11 cellular contexts compared by ENCODE assay signal in the genomic region with DNA sequence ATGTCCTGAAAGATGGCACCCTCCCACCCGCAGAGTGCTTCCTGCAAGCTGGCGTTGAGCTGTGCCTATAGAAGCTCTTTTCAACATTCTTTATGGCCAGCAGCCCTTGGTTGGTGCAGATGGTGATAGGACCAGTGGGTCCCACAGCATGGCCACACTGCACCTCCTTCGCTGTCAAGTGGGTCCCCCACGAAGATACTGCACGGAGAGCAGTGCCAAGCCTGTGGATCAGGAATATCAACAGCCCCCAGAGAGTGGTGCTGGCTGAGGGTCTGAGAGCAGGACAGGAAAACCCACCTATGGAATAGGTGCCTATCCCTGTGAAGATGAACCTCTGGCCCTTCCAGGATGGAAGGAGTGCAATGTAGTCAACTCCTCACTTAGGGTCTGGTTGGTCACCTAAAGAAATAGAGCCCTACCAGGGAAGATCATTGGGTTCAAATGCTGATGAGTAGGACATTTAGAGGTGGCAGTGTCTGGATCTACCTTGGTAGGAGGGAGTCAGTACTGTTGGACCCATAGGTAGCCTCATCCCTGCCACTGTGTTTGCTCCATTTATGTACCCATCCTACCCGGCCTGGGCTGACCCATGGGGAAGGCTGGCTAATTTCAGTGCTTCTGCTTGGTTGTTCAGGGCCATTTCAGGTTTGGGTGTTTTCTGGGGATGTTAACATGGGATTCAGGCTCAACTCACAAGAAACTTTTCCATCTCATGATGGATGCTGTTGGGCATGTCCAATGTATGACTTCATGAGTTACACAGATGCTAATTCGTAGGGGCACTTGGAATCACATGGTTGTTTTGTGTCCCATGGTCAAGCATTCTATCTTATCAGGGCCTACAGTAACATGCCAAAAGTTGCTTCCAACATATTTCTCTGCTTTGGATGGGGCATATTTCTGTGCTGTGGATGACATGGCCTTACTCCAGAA. TPM values are rescaled to one million over a fixed set of nuclear protein-coding genes. Genes with fewer than 3 reads are reported as not detected.
DNase-seq lines count a peak whose midpoint lies in the region; ATAC-seq and TF ChIP-seq lines count a peak whose summit lies in the region.
"Had no signal": no experiment of that assay in that cellular context is flagged by ENCODE, and none has a peak within 500 bp of the region (broad histone marks: within the 10 kb centered on the region; RNA-seq: fewer than 3 reads in every experiment).

No MANE protein-coding gene starts in this region.

- intact Hi-C loops in breast epithelium (cut with DNase I; ENCODE audit: low total_unique reads) (no loop called here), MCF 10A (cut with micrococcal nuclease) (no loop called here)

- 69 to 89% methylated on average over 6 to 7 of the region's 7 CpGs for WGBS in upper lobe of left lung, 2 donors

- H3K9me3 ChIP-seq in breast epithelium, result no peaks in the 10 kb centered on the region
- no peaks in the 10 kb centered on the region for H3K9me3 ChIP-seq in mononuclear cell (ENCODE audit: low read depth, low read length)
- H3K9me3 ChIP-seq in upper lobe of left lung, result no peaks in the 10 kb centered on the region
- H3K9me3 ChIP-seq: SK-N-SH, thyroid gland had no signal

- TF ChIP-seq CTCF in breast epithelium (IDR thresholded peaks at IDR 0.05) (no peak), MCF 10A (IDR thresholded peaks at IDR 0.05; ENCODE audit: unreplicated experiment) (no peak), upper lobe of left lung (IDR thresholded peaks at IDR 0.05) (no peak)

- H3K27ac ChIP-seq in breast epithelium, result no peak overlapping the region
- H3K27ac ChIP-seq in upper lobe of left lung, result peak overlapping the region in 1 of 4 donors; percentile 0
- H3K27ac ChIP-seq: thyroid gland had no signal

- H3K4me3 ChIP-seq in breast epithelium (peak overlapping the region; percentile 48 to 69 (median 56)), mononuclear cell (ENCODE audit: low read length) (peak overlapping the region; percentile 82), upper lobe of left lung (peak overlapping the region; percentile 8 to 83 (median 57))

- BruUV-seq in MCF 10A (replicated peaks; lab: Mats Ljungman, UMichigan), result no TSS peak

- POLR2A ChIA-PET in MCF 10A (lab: Yijun Ruan, JAX), result no interaction called here

- TF ChIP-seq EP300 in upper lobe of left lung (IDR thresholded peaks at IDR 0.05), result no peak

- no peaks in the 10 kb centered on the region for H3K36me3 ChIP-seq in breast epithelium
- no peaks in the 10 kb centered on the region for H3K36me3 ChIP-seq in upper lobe of left lung
- H3K36me3 ChIP-seq: thyroid gland had no signal

- H3K27ac Mint-ChIP-seq in MCF 10A (ENCODE audit: low read depth, unreplicated experiment), result no peak overlapping the region
- peak overlapping the region; percentile 100 for H3K27ac Mint-ChIP-seq in activated T-helper 17 cell treated with anti-CD3 and anti-CD28 coated beads, Interleukin-2, amount 50 U/mL, for 72 hours

- H3K4me3 Mint-ChIP-seq in MCF 10A (ENCODE audit: unreplicated experiment), result no peak overlapping the region
- peak overlapping the region; percentile 100 for H3K4me3 Mint-ChIP-seq in activated T-helper 17 cell treated with anti-CD3 and anti-CD28 coated beads, Interleukin-2, amount 50 U/mL, for 72 hours

- peaks cover 13% of the 10 kb centered on the region for H3K4me1 Mint-ChIP-seq in MCF 10A (ENCODE audit: insufficient read depth, unreplicated experiment)
- H3K4me1 Mint-ChIP-seq in activated T-helper 17 cell treated with anti-CD3 and anti-CD28 coated beads, Interleukin-2, amount 50 U/mL, for 72 hours, result peaks cover 46% of the 10 kb centered on the region

- H3K27me3 Mint-ChIP-seq in MCF 10A (ENCODE audit: insufficient read depth, unreplicated experiment), result no peaks in the 10 kb centered on the region
- no peaks in the 10 kb centered on the region for H3K27me3 Mint-ChIP-seq in activated T-helper 17 cell treated with anti-CD3 and anti-CD28 coated beads, Interleukin-2, amount 50 U/mL, for 72 hours

- ATAC-seq in activated T-helper 17 cell treated with anti-CD3 and anti-CD28 coated beads, Interleukin-2, amount 50 U/mL, for 72 hours (replicated peaks), result no peak
- ATAC-seq in upper lobe of left lung (ENCODE audit: low FRiP score in 2 of 2), result no peak
- ATAC-seq in GM19023 (IDR thresholded peaks at IDR 0.05; ENCODE audit: unreplicated experiment), result no peak
- no peak for ATAC-seq in HG03159 (IDR thresholded peaks at IDR 0.05; ENCODE audit: unreplicated experiment)

- no peaks in the 10 kb centered on the region for H3K4me1 ChIP-seq in breast epithelium
- H3K4me1 ChIP-seq in mononuclear cell (ENCODE audit: insufficient read depth, low read length), result peaks cover 64% of the 10 kb centered on the region
- H3K4me1 ChIP-seq in upper lobe of left lung, result peaks cover 12 to 55% (median 34%) of the 10 kb centered on the region in 4 donors
- H3K4me1 ChIP-seq: thyroid gland had no signal

- H3K27me3 ChIP-seq in breast epithelium (no peaks in the 10 kb centered on the region), mononuclear cell (ENCODE audit: insufficient read depth, low read length) (no peaks in the 10 kb centered on the region), upper lobe of left lung (no peaks in the 10 kb centered on the region)
- H3K27me3 ChIP-seq: thyroid gland had no signal

- CTCF ChIA-PET in MCF 10A (lab: Yijun Ruan, JAX), result no interaction called here

- no peaks in the 10 kb centered on the region for H3K9me3 Mint-ChIP-seq in MCF 10A (ENCODE audit: unreplicated experiment)
- H3K9me3 Mint-ChIP-seq in activated T-helper 17 cell treated with anti-CD3 and anti-CD28 coated beads, Interleukin-2, amount 50 U/mL, for 72 hours, result no peaks in the 10 kb centered on the region

- DNase-seq in breast epithelium (ENCODE audit: low spot score in 2 of 2), result no peak
- no peak for DNase-seq in MCF 10A (ENCODE audit: unreplicated experiment)
- DNase-seq in upper lobe of left lung, result no peak
- DNase-seq in NCI-H1092 (lab: John Stamatoyannopoulos, UW), result no peak
- DNase-seq: NCI-H510A, SK-N-SH, thyroid gland had no signal

- TF ChIP-seq POLR2A in breast epithelium (IDR thresholded peaks at IDR 0.05) (no peak), upper lobe of left lung (IDR thresholded peaks at IDR 0.05) (no peak)

- no peaks in the 10 kb centered on the region for H3K36me3 Mint-ChIP-seq in MCF 10A (ENCODE audit: insufficient read depth, unreplicated experiment)
- H3K36me3 Mint-ChIP-seq in activated T-helper 17 cell treated with anti-CD3 and anti-CD28 coated beads, Interleukin-2, amount 50 U/mL, for 72 hours (ENCODE audit: low read depth), result peaks cover 65% of the 10 kb centered on the region

RNA-seq across cellular contexts. Expression of a gene that starts 33.4 kb away (rescaled TPM):
- total RNA-seq in breast epithelium (1 to 10 TPM; 2.9 to 4.6 (median 4.0) TPM), MCF 10A (2022) (4.3 and 7.6 TPM in 2 replicates), mononuclear cell (29.2 TPM), upper lobe of left lung (10 to 100 TPM in 4 of 6 donors, 1 to 10 TPM in 2; 4.9 to 14.4 (median 11.3) TPM)
- 10 to 100 TPM; 25.8 to 34.3 TPM for total RNA-seq in activated T-helper 17 cell treated with anti-CD3 and anti-CD28 coated beads, Interleukin-2, amount 50 U/mL, for 72 hours
